In the genomic region with DNA sequence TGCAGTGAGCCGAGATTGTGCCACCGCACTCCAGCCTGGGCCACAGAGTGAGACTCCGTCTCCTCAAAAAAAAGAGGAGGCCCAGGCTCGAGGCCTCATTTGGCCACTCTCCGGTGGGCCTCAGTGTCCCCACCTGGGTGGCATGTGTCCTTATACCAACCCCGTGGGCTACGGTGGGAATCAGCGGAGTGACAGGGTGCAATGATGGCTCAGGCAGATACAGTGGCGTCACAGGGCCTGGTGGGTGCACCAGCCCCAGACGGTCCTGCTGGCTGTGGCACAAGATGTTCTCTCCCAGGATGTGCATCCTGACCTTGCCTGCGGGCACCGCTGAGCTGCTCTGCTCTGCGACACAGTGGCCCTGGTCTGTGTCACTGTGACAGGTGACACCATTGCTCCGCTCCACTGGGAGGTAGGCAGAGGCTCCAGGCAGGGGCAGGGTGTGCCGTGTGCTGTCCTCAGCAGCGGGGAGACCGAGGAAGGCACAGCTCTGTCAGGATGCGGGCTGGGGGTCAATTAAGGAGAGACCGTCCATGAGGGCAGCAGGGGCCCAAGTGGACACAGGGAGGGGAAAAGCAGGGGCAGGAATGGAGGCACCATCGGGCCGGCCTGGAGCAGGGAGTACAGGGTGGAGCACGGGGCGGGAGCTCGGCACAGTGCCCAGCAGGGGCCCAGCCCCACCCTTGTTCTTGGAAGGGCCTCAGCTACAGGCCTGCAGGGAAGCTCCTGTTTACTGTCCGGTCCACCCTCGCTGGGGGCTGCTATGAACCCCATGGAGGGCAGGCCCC, we compare ENCODE assay signal across 1 cellular context.
TF ChIP-seq lines count a peak whose summit lies in the region.

No MANE protein-coding gene starts in this region.

TF ChIP-seq in H1, 55 proteins besides CTCF, POLR2A, EP300 and RAD21:
- TF ChIP-seq RXRA (IDR thresholded peaks at IDR 0.05; ENCODE audit: insufficient read depth, low read depth, low read length), result no peak
- TF ChIP-seq GTF2F1 (IDR thresholded peaks at IDR 0.05; ENCODE audit: borderline replicate concordance, low read depth, low read length), result no peak
- no peak for TF ChIP-seq POU5F1 (IDR thresholded peaks at IDR 0.05; ENCODE audit: low read depth, low read length)
- no peak for TF ChIP-seq GABPA (IDR thresholded peaks at IDR 0.05; ENCODE audit: borderline replicate concordance, insufficient read depth, low read length)
- no peak for TF ChIP-seq SP2 (IDR thresholded peaks at IDR 0.05; ENCODE audit: low read length)
- no peak for TF ChIP-seq SUZ12 (IDR thresholded peaks at IDR 0.05; ENCODE audit: low read length)
- no peak for TF ChIP-seq BCL11A (IDR thresholded peaks at IDR 0.05; ENCODE audit: low read depth in 2 of 2, low read length in 2 of 2)
- TF ChIP-seq CHD2 (IDR thresholded peaks at IDR 0.05; ENCODE audit: low read length), result no peak
- TF ChIP-seq, protein P1, sequence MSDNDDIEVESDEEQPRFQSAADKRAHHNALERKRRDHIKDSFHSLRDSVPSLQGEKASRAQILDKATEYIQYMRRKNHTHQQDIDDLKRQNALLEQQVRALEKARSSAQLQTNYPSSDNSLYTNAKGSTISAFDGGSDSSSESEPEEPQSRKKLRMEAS (IDR thresholded peaks at IDR 0.05), result no peak
- no peak for TF ChIP-seq RBBP5 (IDR thresholded peaks at IDR 0.05; ENCODE audit: borderline replicate concordance, low read depth, low read length)
- TF ChIP-seq PHF8 (conservative IDR thresholded peaks at IDR 0.05; ENCODE audit: low read depth, low read length), result no peak
- TF ChIP-seq ASH2L (IDR thresholded peaks at IDR 0.05; ENCODE audit: low read length), result no peak
- TF ChIP-seq NANOG (IDR thresholded peaks at IDR 0.05; ENCODE audit: insufficient read depth, low read depth, low read length, poor library complexity, severe bottlenecking), result no peak
- TF ChIP-seq, protein P2, sequence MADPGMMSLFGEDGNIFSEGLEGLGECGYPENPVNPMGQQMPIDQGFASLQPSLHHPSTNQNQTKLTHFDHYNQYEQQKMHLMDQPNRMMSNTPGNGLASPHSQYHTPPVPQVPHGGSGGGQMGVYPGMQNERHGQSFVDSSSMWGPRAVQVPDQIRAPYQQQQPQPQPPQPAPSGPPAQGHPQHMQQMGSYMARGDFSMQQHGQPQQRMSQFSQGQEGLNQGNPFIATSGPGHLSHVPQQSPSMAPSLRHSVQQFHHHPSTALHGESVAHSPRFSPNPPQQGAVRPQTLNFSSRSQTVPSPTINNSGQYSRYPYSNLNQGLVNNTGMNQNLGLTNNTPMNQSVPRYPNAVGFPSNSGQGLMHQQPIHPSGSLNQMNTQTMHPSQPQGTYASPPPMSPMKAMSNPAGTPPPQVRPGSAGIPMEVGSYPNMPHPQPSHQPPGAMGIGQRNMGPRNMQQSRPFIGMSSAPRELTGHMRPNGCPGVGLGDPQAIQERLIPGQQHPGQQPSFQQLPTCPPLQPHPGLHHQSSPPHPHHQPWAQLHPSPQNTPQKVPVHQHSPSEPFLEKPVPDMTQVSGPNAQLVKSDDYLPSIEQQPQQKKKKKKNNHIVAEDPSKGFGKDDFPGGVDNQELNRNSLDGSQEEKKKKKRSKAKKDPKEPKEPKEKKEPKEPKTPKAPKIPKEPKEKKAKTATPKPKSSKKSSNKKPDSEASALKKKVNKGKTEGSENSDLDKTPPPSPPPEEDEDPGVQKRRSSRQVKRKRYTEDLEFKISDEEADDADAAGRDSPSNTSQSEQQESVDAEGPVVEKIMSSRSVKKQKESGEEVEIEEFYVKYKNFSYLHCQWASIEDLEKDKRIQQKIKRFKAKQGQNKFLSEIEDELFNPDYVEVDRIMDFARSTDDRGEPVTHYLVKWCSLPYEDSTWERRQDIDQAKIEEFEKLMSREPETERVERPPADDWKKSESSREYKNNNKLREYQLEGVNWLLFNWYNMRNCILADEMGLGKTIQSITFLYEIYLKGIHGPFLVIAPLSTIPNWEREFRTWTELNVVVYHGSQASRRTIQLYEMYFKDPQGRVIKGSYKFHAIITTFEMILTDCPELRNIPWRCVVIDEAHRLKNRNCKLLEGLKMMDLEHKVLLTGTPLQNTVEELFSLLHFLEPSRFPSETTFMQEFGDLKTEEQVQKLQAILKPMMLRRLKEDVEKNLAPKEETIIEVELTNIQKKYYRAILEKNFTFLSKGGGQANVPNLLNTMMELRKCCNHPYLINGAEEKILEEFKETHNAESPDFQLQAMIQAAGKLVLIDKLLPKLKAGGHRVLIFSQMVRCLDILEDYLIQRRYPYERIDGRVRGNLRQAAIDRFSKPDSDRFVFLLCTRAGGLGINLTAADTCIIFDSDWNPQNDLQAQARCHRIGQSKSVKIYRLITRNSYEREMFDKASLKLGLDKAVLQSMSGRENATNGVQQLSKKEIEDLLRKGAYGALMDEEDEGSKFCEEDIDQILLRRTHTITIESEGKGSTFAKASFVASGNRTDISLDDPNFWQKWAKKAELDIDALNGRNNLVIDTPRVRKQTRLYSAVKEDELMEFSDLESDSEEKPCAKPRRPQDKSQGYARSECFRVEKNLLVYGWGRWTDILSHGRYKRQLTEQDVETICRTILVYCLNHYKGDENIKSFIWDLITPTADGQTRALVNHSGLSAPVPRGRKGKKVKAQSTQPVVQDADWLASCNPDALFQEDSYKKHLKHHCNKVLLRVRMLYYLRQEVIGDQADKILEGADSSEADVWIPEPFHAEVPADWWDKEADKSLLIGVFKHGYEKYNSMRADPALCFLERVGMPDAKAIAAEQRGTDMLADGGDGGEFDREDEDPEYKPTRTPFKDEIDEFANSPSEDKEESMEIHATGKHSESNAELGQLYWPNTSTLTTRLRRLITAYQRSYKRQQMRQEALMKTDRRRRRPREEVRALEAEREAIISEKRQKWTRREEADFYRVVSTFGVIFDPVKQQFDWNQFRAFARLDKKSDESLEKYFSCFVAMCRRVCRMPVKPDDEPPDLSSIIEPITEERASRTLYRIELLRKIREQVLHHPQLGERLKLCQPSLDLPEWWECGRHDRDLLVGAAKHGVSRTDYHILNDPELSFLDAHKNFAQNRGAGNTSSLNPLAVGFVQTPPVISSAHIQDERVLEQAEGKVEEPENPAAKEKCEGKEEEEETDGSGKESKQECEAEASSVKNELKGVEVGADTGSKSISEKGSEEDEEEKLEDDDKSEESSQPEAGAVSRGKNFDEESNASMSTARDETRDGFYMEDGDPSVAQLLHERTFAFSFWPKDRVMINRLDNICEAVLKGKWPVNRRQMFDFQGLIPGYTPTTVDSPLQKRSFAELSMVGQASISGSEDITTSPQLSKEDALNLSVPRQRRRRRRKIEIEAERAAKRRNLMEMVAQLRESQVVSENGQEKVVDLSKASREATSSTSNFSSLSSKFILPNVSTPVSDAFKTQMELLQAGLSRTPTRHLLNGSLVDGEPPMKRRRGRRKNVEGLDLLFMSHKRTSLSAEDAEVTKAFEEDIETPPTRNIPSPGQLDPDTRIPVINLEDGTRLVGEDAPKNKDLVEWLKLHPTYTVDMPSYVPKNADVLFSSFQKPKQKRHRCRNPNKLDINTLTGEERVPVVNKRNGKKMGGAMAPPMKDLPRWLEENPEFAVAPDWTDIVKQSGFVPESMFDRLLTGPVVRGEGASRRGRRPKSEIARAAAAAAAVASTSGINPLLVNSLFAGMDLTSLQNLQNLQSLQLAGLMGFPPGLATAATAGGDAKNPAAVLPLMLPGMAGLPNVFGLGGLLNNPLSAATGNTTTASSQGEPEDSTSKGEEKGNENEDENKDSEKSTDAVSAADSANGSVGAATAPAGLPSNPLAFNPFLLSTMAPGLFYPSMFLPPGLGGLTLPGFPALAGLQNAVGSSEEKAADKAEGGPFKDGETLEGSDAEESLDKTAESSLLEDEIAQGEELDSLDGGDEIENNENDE (IDR thresholded peaks at IDR 0.05; ENCODE audit: insufficient replicate concordance, low read length), result no peak
- TF ChIP-seq YY1 (IDR thresholded peaks at IDR 0.05; ENCODE audit: low read depth, low read length), result no peak
- no peak for TF ChIP-seq JUN (IDR thresholded peaks at IDR 0.05; ENCODE audit: low read depth, low read length)
- TF ChIP-seq, protein P3, sequence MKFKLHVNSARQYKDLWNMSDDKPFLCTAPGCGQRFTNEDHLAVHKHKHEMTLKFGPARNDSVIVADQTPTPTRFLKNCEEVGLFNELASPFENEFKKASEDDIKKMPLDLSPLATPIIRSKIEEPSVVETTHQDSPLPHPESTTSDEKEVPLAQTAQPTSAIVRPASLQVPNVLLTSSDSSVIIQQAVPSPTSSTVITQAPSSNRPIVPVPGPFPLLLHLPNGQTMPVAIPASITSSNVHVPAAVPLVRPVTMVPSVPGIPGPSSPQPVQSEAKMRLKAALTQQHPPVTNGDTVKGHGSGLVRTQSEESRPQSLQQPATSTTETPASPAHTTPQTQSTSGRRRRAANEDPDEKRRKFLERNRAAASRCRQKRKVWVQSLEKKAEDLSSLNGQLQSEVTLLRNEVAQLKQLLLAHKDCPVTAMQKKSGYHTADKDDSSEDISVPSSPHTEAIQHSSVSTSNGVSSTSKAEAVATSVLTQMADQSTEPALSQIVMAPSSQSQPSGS (IDR thresholded peaks at IDR 0.05; ENCODE audit: low read length), result no peak
- no peak for TF ChIP-seq POLR2AphosphoS5 (IDR thresholded peaks at IDR 0.05; ENCODE audit: low read depth, low read length)
- no peak for TF ChIP-seq EGR1 (IDR thresholded peaks at IDR 0.05; ENCODE audit: borderline replicate concordance, low read depth, low read length)
TF ChIP-seq in H1: peak in this region for 0.
